12 cellular contexts compared by ENCODE assay signal in the genomic region with DNA sequence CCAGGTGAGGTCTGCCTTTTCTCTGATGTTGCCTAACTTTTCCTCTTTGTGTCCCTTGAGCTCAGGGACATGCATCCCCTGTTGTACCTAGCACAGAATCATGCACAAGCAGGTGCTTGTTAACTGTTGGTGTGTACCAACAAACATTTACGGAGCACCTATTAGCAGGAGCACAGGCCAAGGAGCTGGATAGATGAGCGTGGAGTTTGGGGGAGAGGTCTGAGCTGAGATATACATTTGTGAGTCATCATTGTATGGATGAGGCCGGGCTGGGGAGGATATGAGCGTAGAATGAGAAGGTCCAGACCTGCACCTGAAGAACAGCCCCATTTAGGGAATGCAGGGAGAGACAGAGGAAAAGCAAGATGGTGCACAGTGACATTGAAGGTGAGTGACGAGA. TPM values are rescaled to one million over a fixed set of nuclear protein-coding genes. Genes with fewer than 3 reads are reported as not detected.
A peak's percentile ranks its signal among the peaks of the same experiment; 100 is the strongest.
DNase-seq lines count a peak whose midpoint lies in the region; ATAC-seq and TF ChIP-seq lines count a peak whose summit lies in the region.
"Had no signal": no experiment of that assay in that cellular context is flagged by ENCODE, and none has a peak within 500 bp of the region (broad histone marks: within the 10 kb centered on the region; RNA-seq: fewer than 3 reads in every experiment).

No MANE protein-coding gene starts in this region.

- H3K18ac ChIP-seq in mesenchymal stem cell (ENCODE audit: low read depth in 1 of 2, low read length in 2 of 2) = peak overlapping the region; percentile 83 to 84

- no peak overlapping the region for H3K4me3 Mint-ChIP-seq in Calu3 (ENCODE audit: low read depth, unreplicated experiment)
- no peak overlapping the region for H3K4me3 Mint-ChIP-seq in activated naive CD8-positive, alpha-beta T cell treated with anti-CD3 and anti-CD28 coated beads for 36 hours
- H3K4me3 Mint-ChIP-seq in endothelial cell (ENCODE audit: unreplicated experiment) = no peak overlapping the region

- peaks cover 83% of the 10 kb centered on the region for H3K4me1 Mint-ChIP-seq in Calu3 (ENCODE audit: low read depth, unreplicated experiment)
- peaks cover 78% of the 10 kb centered on the region for H3K4me1 Mint-ChIP-seq in activated naive CD8-positive, alpha-beta T cell treated with anti-CD3 and anti-CD28 coated beads for 36 hours
- H3K4me1 Mint-ChIP-seq in endothelial cell (ENCODE audit: unreplicated experiment) = peaks cover 19% of the 10 kb centered on the region

- H3K4me1 ChIP-seq in mesenchymal stem cell (ENCODE audit: control insufficient read depth, insufficient read depth, low read depth, low read length) = peaks cover 17% of the 10 kb centered on the region
- H3K4me1 ChIP-seq in suprapubic skin = peaks cover 85% of the 10 kb centered on the region

- CTCF ChIA-PET in AG04450 (lab: Charles Lee) = interaction anchor here (1.0 kb wide), 1 partner anchor 315 kb away, joined by 4 read pairs; no protein-coding TSS in a partner anchor
- CTCF ChIA-PET in Calu3 (lab: Charles Lee) = interaction anchor here (1.2 kb wide), 1 partner anchor 15 kb away, joined by 3 read pairs; no protein-coding TSS in a partner anchor

- H3K27ac ChIP-seq in AG04450 (ENCODE audit: low read depth, low read length) (peak overlapping the region; percentile 87), mesenchymal stem cell (ENCODE audit: low read length, poor library complexity, severe bottlenecking) (no peak overlapping the region), suprapubic skin (no peak overlapping the region)
- H3K27ac ChIP-seq: C4-2B, lower lobe of right lung had no signal

- intact Hi-C loops in Calu3 (cut with micrococcal nuclease; ENCODE audit: unreplicated experiment) = no loop called here

- POLR2A ChIA-PET in AG04450 (lab: Yijun Ruan, JAX) = interaction anchor here (1.2 to 1.5 kb wide), 2 partner anchors 9 to 12 kb away, joined by 3 to 4 read pairs; no protein-coding TSS in a partner anchor

- ATAC-seq in GM18861 (IDR thresholded peaks at IDR 0.05; ENCODE audit: unreplicated experiment) = no peak
- ATAC-seq: lower lobe of right lung, pancreas had no signal

- H3K9me3 ChIP-seq in AG04450 (ENCODE audit: control insufficient read depth, insufficient read depth, low read length) = no peaks in the 10 kb centered on the region; the same call in 1 of the 2 replicates
- no peaks in the 10 kb centered on the region for H3K9me3 ChIP-seq in mesenchymal stem cell (ENCODE audit: control insufficient read depth, low read length)
- H3K9me3 ChIP-seq in suprapubic skin = no peaks in the 10 kb centered on the region
- H3K9me3 ChIP-seq: lower lobe of right lung, pancreas had no signal

- H3K4me3 ChIP-seq in AG04450 (ENCODE audit: low read depth, low read length) (no peak overlapping the region), mesenchymal stem cell (ENCODE audit: insufficient read depth in 1 of 2, low read depth in 1 of 2, low read length in 2 of 2) (no peak overlapping the region), suprapubic skin (no peak overlapping the region)
- H3K4me3 ChIP-seq: lower lobe of right lung, pancreas had no signal

- TF ChIP-seq EP300 in suprapubic skin (IDR thresholded peaks at IDR 0.05) = no peak

- H3K27ac Mint-ChIP-seq in Calu3 (ENCODE audit: unreplicated experiment) = peak overlapping the region; percentile 80
- H3K27ac Mint-ChIP-seq in activated naive CD8-positive, alpha-beta T cell treated with anti-CD3 and anti-CD28 coated beads for 36 hours = peak overlapping the region; percentile 21
- no peak overlapping the region for H3K27ac Mint-ChIP-seq in endothelial cell (ENCODE audit: unreplicated experiment)

- H3K9ac ChIP-seq in mesenchymal stem cell (ENCODE audit: low read length) = no peak overlapping the region

- H2AFZ ChIP-seq in mesenchymal stem cell (ENCODE audit: low read depth, low read length) = no peak overlapping the region

- H2BK15ac ChIP-seq in mesenchymal stem cell (ENCODE audit: low read depth, poor library complexity, severe bottlenecking) = no peak overlapping the region

- H2AK5ac ChIP-seq in mesenchymal stem cell (ENCODE audit: low read length, severe bottlenecking) = no peak overlapping the region

- H4K91ac ChIP-seq in mesenchymal stem cell (ENCODE audit: low read length) = peak overlapping the region; percentile 62

- 67% methylated on average over 5 of the region's 5 CpGs for WGBS in mesenchymal stem cell
- 94% methylated on average over 5 of the region's 5 CpGs for WGBS in suprapubic skin

- peaks cover 3 to 22% of the 10 kb centered on the region in 2 experiments for H3K36me3 ChIP-seq in mesenchymal stem cell (ENCODE audit: control insufficient read depth in 1 of 2, insufficient read depth in 2 of 2, low read depth in 1 of 2, low read length in 2 of 2)
- no peaks in the 10 kb centered on the region for H3K36me3 ChIP-seq in suprapubic skin
- H3K36me3 ChIP-seq: lower lobe of right lung, pancreas had no signal

- H3K27me3 ChIP-seq in AG04450 (ENCODE audit: control insufficient read depth, insufficient read depth, low read length) (no peaks in the 10 kb centered on the region), mesenchymal stem cell (ENCODE audit: control insufficient read depth in 1 of 2, insufficient read depth in 1 of 2, low read length in 2 of 2) (no peaks in the 10 kb centered on the region), suprapubic skin (no peaks in the 10 kb centered on the region)
- H3K27me3 ChIP-seq: pancreas had no signal

- H3K27me3 Mint-ChIP-seq in Calu3 (ENCODE audit: unreplicated experiment) (no peaks in the 10 kb centered on the region), endothelial cell (ENCODE audit: unreplicated experiment) (peaks cover 1% of the 10 kb centered on the region)
- no peaks in the 10 kb centered on the region for H3K27me3 Mint-ChIP-seq in activated naive CD8-positive, alpha-beta T cell treated with anti-CD3 and anti-CD28 coated beads for 36 hours

- H4K8ac ChIP-seq in mesenchymal stem cell (ENCODE audit: low read length) = peak overlapping the region; percentile 16

- no peak for TF ChIP-seq POLR2A in suprapubic skin (IDR thresholded peaks at IDR 0.05)

- H3K36me3 Mint-ChIP-seq in Calu3 (ENCODE audit: insufficient read depth, unreplicated experiment) = peaks cover 84% of the 10 kb centered on the region
- peaks cover 19% of the 10 kb centered on the region for H3K36me3 Mint-ChIP-seq in activated naive CD8-positive, alpha-beta T cell treated with anti-CD3 and anti-CD28 coated beads for 36 hours
- H3K36me3 Mint-ChIP-seq in endothelial cell (ENCODE audit: low read depth, unreplicated experiment) = no peaks in the 10 kb centered on the region

- no peak for DNase-seq in AG04450 (ENCODE audit: low read depth, low spot score)
- DNase-seq in Calu3 = no peak
- DNase-seq in activated naive CD8-positive, alpha-beta T cell treated with anti-CD3 and anti-CD28 coated beads for 36 hours = no peak
- no peak for DNase-seq in mesenchymal stem cell
- no peak for DNase-seq in activated CD4-positive, CD25-positive, alpha-beta regulatory T cell (lab: John Stamatoyannopoulos, UW)
- no peak for DNase-seq in suprapubic skin (ENCODE audit: low spot score in 2 of 2)
- no peak for DNase-seq in endothelial cell (ENCODE audit: low spot score)
- DNase-seq: lower lobe of right lung, NCI-H1092, pancreas had no signal

- peak overlapping the region; percentile 3 to 80 for H3K4ac ChIP-seq in mesenchymal stem cell (ENCODE audit: low read depth in 1 of 2, low read length in 2 of 2)

- H3K4me2 ChIP-seq in mesenchymal stem cell (ENCODE audit: low read length, poor library complexity, severe bottlenecking) = no peak overlapping the region

- no peaks in the 10 kb centered on the region for H3K9me3 Mint-ChIP-seq in Calu3 (ENCODE audit: low read depth, unreplicated experiment)
- H3K9me3 Mint-ChIP-seq in activated naive CD8-positive, alpha-beta T cell treated with anti-CD3 and anti-CD28 coated beads for 36 hours = no peaks in the 10 kb centered on the region
- no peaks in the 10 kb centered on the region for H3K9me3 Mint-ChIP-seq in endothelial cell (ENCODE audit: unreplicated experiment)

- H2BK5ac ChIP-seq in mesenchymal stem cell (ENCODE audit: low read depth, low read length, poor library complexity, severe bottlenecking) = no peak overlapping the region

- H2BK120ac ChIP-seq in mesenchymal stem cell (ENCODE audit: low read depth, low read length) = no peak overlapping the region

- no peak for TF ChIP-seq CTCF in AG04450 (IDR thresholded peaks at IDR 0.05; ENCODE audit: low read depth, low read length)
- TF ChIP-seq CTCF in Calu3 (IDR thresholded peaks at IDR 0.05; ENCODE audit: unreplicated experiment) = no peak
- no peak for TF ChIP-seq CTCF in suprapubic skin (IDR thresholded peaks at IDR 0.05)
- TF ChIP-seq CTCF in endothelial cell (IDR thresholded peaks at IDR 0.05; ENCODE audit: unreplicated experiment) = no peak

- H2BK12ac ChIP-seq in mesenchymal stem cell (ENCODE audit: low read length in 2 of 2) = peak overlapping the region; percentile 23 to 81

- H3K14ac ChIP-seq in mesenchymal stem cell (ENCODE audit: low read length in 2 of 2) = no peak overlapping the region

- H3K23ac ChIP-seq in mesenchymal stem cell (ENCODE audit: low read length in 2 of 2) = no peak overlapping the region

- peaks cover 21% of the 10 kb centered on the region for H3K79me1 ChIP-seq in mesenchymal stem cell (replicated peaks; ENCODE audit: low read length, poor library complexity, severe bottlenecking)

- no TSS peak for BruUV-seq in Calu3 (replicated peaks; lab: Mats Ljungman, UMichigan)

RNA-seq across cellular contexts. Expression of gene SMAD3, which starts 53.4 kb away (rescaled TPM):
- polyA plus RNA-seq in AG04450 (2011; rRNA removed) = 115 and 138 TPM in 2 replicates
- polyA minus RNA-seq in AG04450 (2011; rRNA and poly(A)+ RNA removed) = 168 and 203 TPM in 2 replicates
- total RNA-seq in Calu3 (2022) = 121 and 147 TPM in 2 replicates
- total RNA-seq in activated naive CD8-positive, alpha-beta T cell treated with anti-CD3 and anti-CD28 coated beads for 36 hours = 10 to 100 TPM; 15.7 to 16.4 TPM
- 126 TPM for polyA plus RNA-seq in mesenchymal stem cell (2013, experiment 1 of 2)
- polyA plus RNA-seq in mesenchymal stem cell (2013, experiment 2 of 2) = 125 TPM
- 10 to 100 TPM; 41.9 to 94.9 (median 56.1) TPM for total RNA-seq in suprapubic skin
- total RNA-seq in endothelial cell (ENCODE audit: unreplicated experiment) = 8.2 TPM
